14 cellular contexts compared by ENCODE assay signal in genomic region chr9:7982907-7983306, GRCh38.
DNase-seq lines count a peak whose midpoint lies in the region; ATAC-seq and TF ChIP-seq lines count a peak whose summit lies in the region.
"Had no signal": no experiment of that assay in that cellular context is flagged by ENCODE, and none has a peak within 500 bp of the region (broad histone marks: within the 10 kb centered on the region; RNA-seq: fewer than 3 reads in every experiment).

No MANE protein-coding gene starts in this region.

- no peak overlapping the region; the same call in 1 of the 2 replicates for H3K27ac Mint-ChIP-seq in WTC11

- intact Hi-C loops in left colon (cut with DNase I, micrococcal nuclease): no loop called here

- H3K4me3 Mint-ChIP-seq in WTC11: no peak overlapping the region

- ATAC-seq in GM21390 (IDR thresholded peaks at IDR 0.05; ENCODE audit: unreplicated experiment): peak; percentile 48
- ATAC-seq in WTC11: 0 out of 2 replicates have a peak, but pooled peaks have one; percentile 30
- peak; percentile 27 for ATAC-seq in left colon
- ATAC-seq: K562 had no signal

- TF ChIP-seq CTCF in WTC11 (IDR thresholded peaks at IDR 0.05): no peak

- CTCF ChIA-PET in WTC11 (lab: Charles Lee): no interaction called here

- peaks cover 32% of the 10 kb centered on the region for H3K4me1 Mint-ChIP-seq in WTC11

- H3K27me3 Mint-ChIP-seq in WTC11 (ENCODE audit: low read depth): no peaks in the 10 kb centered on the region
- H3K27me3 Mint-ChIP-seq: brain had no signal

- H3K9me3 Mint-ChIP-seq in WTC11: no peaks in the 10 kb centered on the region
- H3K9me3 Mint-ChIP-seq: brain had no signal

- DNase-seq in CD1c-positive myeloid dendritic cell (ENCODE audit: extremely low spot score) (peak; percentile 15), WTC11 (ENCODE audit: low spot score) (no peak), left colon (no peak), RPMI8226 (no peak), RKO (ENCODE audit: low spot score) (no peak), NCI-H82 (lab: John Stamatoyannopoulos, UW) (no peak), pons (ENCODE audit: low spot score) (no peak)
- DNase-seq: effector CD4-positive, alpha-beta T cell; NCI-H1694; stimulated activated CD4-positive, alpha-beta T cell treated with anti-CD3 and anti-CD28 coated beads, Interleukin-1b, Interleukin-23, amount 100 ng/mL, for 48 hours; uterus had no signal

- POLR2A ChIA-PET in WTC11 (lab: Charles Lee): no interaction called here

- no peaks in the 10 kb centered on the region for H3K36me3 Mint-ChIP-seq in WTC11
- H3K36me3 Mint-ChIP-seq: brain had no signal

TF ChIP-seq in WTC11, 78 proteins besides CTCF, POLR2A, EP300 and RAD21:
- TF ChIP-seq NFYB (CRISPR knock-in tag; conservative IDR thresholded peaks at IDR 0.05; ENCODE audit: low read depth) (no peak), GABPB1 (CRISPR knock-in tag; IDR thresholded peaks at IDR 0.05) (no peak), PRRX2 (CRISPR knock-in tag; IDR thresholded peaks at IDR 0.05) (no peak), OVOL2 (CRISPR knock-in tag; IDR thresholded peaks at IDR 0.05; ENCODE audit: borderline replicate concordance) (no peak), ERG (CRISPR knock-in tag; IDR thresholded peaks at IDR 0.05) (no peak), ZSCAN18 (CRISPR knock-in tag; IDR thresholded peaks at IDR 0.05) (no peak), ZNF317 (CRISPR knock-in tag; IDR thresholded peaks at IDR 0.05; ENCODE audit: borderline replicate concordance, low read depth) (no peak), FOXK1 (CRISPR knock-in tag; IDR thresholded peaks at IDR 0.05) (no peak), ZNF423 (CRISPR knock-in tag; IDR thresholded peaks at IDR 0.05) (no peak), PRDM15 (CRISPR knock-in tag; IDR thresholded peaks at IDR 0.05) (no peak), FOXJ3 (CRISPR knock-in tag; IDR thresholded peaks at IDR 0.05; ENCODE audit: borderline replicate concordance) (no peak), ELF4 (CRISPR knock-in tag; IDR thresholded peaks at IDR 0.05; ENCODE audit: low read depth) (no peak), NR3C1 (CRISPR knock-in tag; conservative IDR thresholded peaks at IDR 0.05; ENCODE audit: low read depth) (no peak), HMGA2 (CRISPR knock-in tag; IDR thresholded peaks at IDR 0.05) (no peak), USF1 (CRISPR knock-in tag; IDR thresholded peaks at IDR 0.05) (no peak), ATF3 (CRISPR knock-in tag; conservative IDR thresholded peaks at IDR 0.05) (no peak), ZNF138 (CRISPR knock-in tag; conservative IDR thresholded peaks at IDR 0.05) (no peak), FOXP4 (CRISPR knock-in tag; IDR thresholded peaks at IDR 0.05) (no peak), GRHL2 (CRISPR knock-in tag; IDR thresholded peaks at IDR 0.05; ENCODE audit: insufficient replicate concordance, severe bottlenecking) (no peak), ZNF512 (CRISPR knock-in tag; IDR thresholded peaks at IDR 0.05; ENCODE audit: borderline replicate concordance) (no peak)
TF ChIP-seq in WTC11: peak in this region for 0.
